ENCODE assay signal across 27 cellular contexts in genomic region chr2:52877703-52878102, GRCh38.
"Had no signal": no experiment of that assay in that cellular context is flagged by ENCODE, and none has a peak within 500 bp of the region (broad histone marks: within the 10 kb centered on the region; RNA-seq: fewer than 3 reads in every experiment).

No MANE protein-coding gene starts in this region.

- H3K9me3 Mint-ChIP-seq: activated naive CD4-positive, alpha-beta T cell treated with anti-CD3 and anti-CD28 coated beads, Interleukin-2, amount 10 ng/mL, durations not matched to agents 7 days and 5 days; activated naive CD8-positive, alpha-beta T cell treated with anti-CD3 and anti-CD28 coated beads, Interleukin-2, amount 10 ng/mL, durations not matched to agents 7 days and 5 days; activated T-helper 1 cell treated with anti-CD3 and anti-CD28 coated beads, Interleukin-12 subunit alpha, Interleukin-12 subunit beta, Interleukin-2, Interleukin-4 antibody, amounts not matched to agents 30 ng/mL and 10 ng/mL and 1 ng/mL, durations not matched to agents 14 hours and 24 hours and 36 hours; nephron; stimulated activated naive CD8-positive, alpha-beta T cell treated with anti-CD3 and anti-CD28 coated beads, Interleukin-15, Interleukin-2, amounts not matched to agents 100 ng/mL and 50 ng/mL, for 24 hours had no signal

- DNase-seq: activated CD4-positive, alpha-beta T cell treated with anti-CD3 and anti-CD28 coated beads for 48 hours; activated CD4-positive, alpha-beta T cell treated with anti-CD3 and anti-CD28 coated beads, Interleukin-2, amount 50 U/mL, for 48 hours; activated CD8-positive, alpha-beta memory T cell treated with anti-CD3 and anti-CD28 coated beads for 24 hours; activated effector memory CD4-positive, alpha-beta T cell treated with anti-CD3 and anti-CD28 coated beads, Interleukin-2, amount 50 U/mL, for 16 hours; activated naive CD4-positive, alpha-beta T cell treated with anti-CD3 and anti-CD28 coated beads, Interleukin-2, amount 10 ng/mL, durations not matched to agents 7 days and 5 days; activated naive CD8-positive, alpha-beta T cell treated with anti-CD3 and anti-CD28 coated beads, Interleukin-2, amount 10 ng/mL, durations not matched to agents 7 days and 5 days; brain microvascular endothelial cell; central memory CD4-positive, alpha-beta T cell; foreskin fibroblast; heart left ventricle; hypothalamus; left ventricle myocardium inferior; stimulated activated CD4-positive, alpha-beta T cell treated with anti-CD3 and anti-CD28 coated beads, Interleukin-12 subunit alpha, Interleukin-12 subunit beta, amount 100 ng/mL, for 4 hours; stimulated activated CD4-positive, alpha-beta T cell treated with anti-CD3 and anti-CD28 coated beads, Interleukin-4, amount 100 ng/mL, for 1 hour; upper lobe of left lung; WERI-Rb-1 had no signal

- H3K4me1 ChIP-seq: ascending aorta, heart left ventricle, upper lobe of left lung, vagina had no signal

- H3K27me3 Mint-ChIP-seq: activated naive CD4-positive, alpha-beta T cell treated with anti-CD3 and anti-CD28 coated beads, Interleukin-2, amount 10 ng/mL, durations not matched to agents 7 days and 5 days; activated naive CD8-positive, alpha-beta T cell treated with anti-CD3 and anti-CD28 coated beads, Interleukin-2, amount 10 ng/mL, durations not matched to agents 7 days and 5 days; stimulated activated naive CD8-positive, alpha-beta T cell treated with anti-CD3 and anti-CD28 coated beads, Interleukin-15, Interleukin-2, amounts not matched to agents 100 ng/mL and 50 ng/mL, for 24 hours had no signal

- ATAC-seq: activated CD4-positive, CD25-positive, alpha-beta regulatory T cell treated with anti-CD3 and anti-CD28 coated beads, Interleukin-2, amount 50 U/mL, for 24 hours; heart left ventricle; sciatic nerve had no signal

- H3K4me1 Mint-ChIP-seq: activated naive CD4-positive, alpha-beta T cell treated with anti-CD3 and anti-CD28 coated beads, Interleukin-2, amount 10 ng/mL, durations not matched to agents 7 days and 5 days; activated naive CD8-positive, alpha-beta T cell treated with anti-CD3 and anti-CD28 coated beads, Interleukin-2, amount 10 ng/mL, durations not matched to agents 7 days and 5 days; nephron had no signal

- H3K36me3 ChIP-seq: ascending aorta, brain microvascular endothelial cell, heart left ventricle, left ventricle myocardium inferior, thoracic aorta, upper lobe of left lung, vagina, WERI-Rb-1 had no signal

- H3K27me3 ChIP-seq: ascending aorta, brain microvascular endothelial cell, heart left ventricle, upper lobe of left lung, vagina had no signal

- H3K4me3 Mint-ChIP-seq: activated naive CD4-positive, alpha-beta T cell treated with anti-CD3 and anti-CD28 coated beads, Interleukin-2, amount 10 ng/mL, durations not matched to agents 7 days and 5 days; activated naive CD8-positive, alpha-beta T cell treated with anti-CD3 and anti-CD28 coated beads, Interleukin-2, amount 10 ng/mL, durations not matched to agents 7 days and 5 days; activated T-helper 1 cell treated with anti-CD3 and anti-CD28 coated beads, Interleukin-12 subunit alpha, Interleukin-12 subunit beta, Interleukin-2, Interleukin-4 antibody, amounts not matched to agents 30 ng/mL and 10 ng/mL and 1 ng/mL, durations not matched to agents 14 hours and 24 hours and 36 hours; nephron; stimulated activated naive CD8-positive, alpha-beta T cell treated with anti-CD3 and anti-CD28 coated beads, Interleukin-15, Interleukin-2, amounts not matched to agents 100 ng/mL and 50 ng/mL, for 24 hours had no signal

- H3K27ac ChIP-seq: ascending aorta, brain microvascular endothelial cell, heart left ventricle, left ventricle myocardium inferior, skin epidermis, thoracic aorta, upper lobe of left lung, vagina, WERI-Rb-1 had no signal

- FAIRE-seq: endothelial cell of umbilical vein had no signal

- H3K4me3 ChIP-seq: ascending aorta, heart left ventricle, left ventricle myocardium inferior, skin epidermis, thoracic aorta, upper lobe of left lung, vagina had no signal

- H3K27ac Mint-ChIP-seq: activated naive CD4-positive, alpha-beta T cell treated with anti-CD3 and anti-CD28 coated beads, Interleukin-2, amount 10 ng/mL, durations not matched to agents 7 days and 5 days; activated naive CD8-positive, alpha-beta T cell treated with anti-CD3 and anti-CD28 coated beads, Interleukin-2, amount 10 ng/mL, durations not matched to agents 7 days and 5 days; activated T-helper 1 cell treated with anti-CD3 and anti-CD28 coated beads, Interleukin-12 subunit alpha, Interleukin-12 subunit beta, Interleukin-2, Interleukin-4 antibody, amounts not matched to agents 30 ng/mL and 10 ng/mL and 1 ng/mL, durations not matched to agents 14 hours and 24 hours and 36 hours; nephron; progenitor cell of endocrine pancreas; stimulated activated naive CD8-positive, alpha-beta T cell treated with anti-CD3 and anti-CD28 coated beads, Interleukin-15, Interleukin-2, amounts not matched to agents 100 ng/mL and 50 ng/mL, for 24 hours had no signal

- H3K9me3 ChIP-seq: ascending aorta, heart left ventricle, left ventricle myocardium inferior, thoracic aorta, upper lobe of left lung, vagina had no signal

- H3K36me3 Mint-ChIP-seq: activated naive CD4-positive, alpha-beta T cell treated with anti-CD3 and anti-CD28 coated beads, Interleukin-2, amount 10 ng/mL, durations not matched to agents 7 days and 5 days; activated naive CD8-positive, alpha-beta T cell treated with anti-CD3 and anti-CD28 coated beads, Interleukin-2, amount 10 ng/mL, durations not matched to agents 7 days and 5 days had no signal
